25 cellular contexts compared by ENCODE assay signal in genomic region chr5:148381906-148382305, GRCh38. TPM values are rescaled to one million over a fixed set of nuclear protein-coding genes. Genes with fewer than 3 reads are reported as not detected.
DNase-seq lines count a peak whose midpoint lies in the region; ATAC-seq, FAIRE-seq and TF ChIP-seq lines count a peak whose summit lies in the region.
"Had no signal": no experiment of that assay in that cellular context is flagged by ENCODE, and none has a peak within 500 bp of the region (broad histone marks: within the 10 kb centered on the region; RNA-seq: fewer than 3 reads in every experiment).

No MANE protein-coding gene starts in this region.

- no peaks in the 10 kb centered on the region for H3K27me3 ChIP-seq in breast epithelium
- no peaks in the 10 kb centered on the region for H3K27me3 ChIP-seq in astrocyte (ENCODE audit: insufficient read depth, low read length)
- H3K27me3 ChIP-seq in lower lobe of right lung (ENCODE audit: low read depth): no peaks in the 10 kb centered on the region
- H3K27me3 ChIP-seq: ovary had no signal

- H3K9ac ChIP-seq in astrocyte (ENCODE audit: low read length): no peak overlapping the region

- BruUV-seq in MCF 10A (replicated peaks; lab: Mats Ljungman, UMichigan): no TSS peak

- H3K9me3 ChIP-seq in breast epithelium: no peaks in the 10 kb centered on the region
- peaks cover 4% of the 10 kb centered on the region for H3K9me3 ChIP-seq in astrocyte (ENCODE audit: insufficient read depth, low read depth, low read length)
- no peaks in the 10 kb centered on the region for H3K9me3 ChIP-seq in lower lobe of right lung
- H3K9me3 ChIP-seq: ovary, thoracic aorta had no signal

- DNase-seq in MCF 10A (ENCODE audit: unreplicated experiment): peak; percentile 15
- no peak for DNase-seq in breast epithelium (ENCODE audit: low spot score in 2 of 2)
- DNase-seq in astrocyte (ENCODE audit: low read depth): no peak
- no peak for DNase-seq in lower lobe of right lung
- DNase-seq in urothelium cell line (ENCODE audit: low spot score): peak; percentile 22
- DNase-seq in HK-2 (ENCODE audit: unreplicated experiment): no peak
- DNase-seq in UCSD-AML1 (lab: John Stamatoyannopoulos, UW; ENCODE audit: unreplicated experiment): no peak
- DNase-seq: 8988T; activated naive CD4-positive, alpha-beta T cell treated with anti-CD3 and anti-CD28 coated beads, Interleukin-2, amount 10 ng/mL, durations not matched to agents 7 days and 5 days; CD8-positive, alpha-beta T cell; central memory CD4-positive, alpha-beta T cell; DMS153; GM23248; KBM-7; mesenchymal stem cell; NCI-H1930; NCI-H526 treated with DMSO at 0.1 percent for 48 hours; ovary; stimulated activated naive CD8-positive, alpha-beta T cell treated with anti-CD3 and anti-CD28 coated beads, Interleukin-15, Interleukin-2, amounts not matched to agents 100 U/mL and 50 U/mL, for 24 hours had no signal

- no peaks in the 10 kb centered on the region for H3K36me3 ChIP-seq in breast epithelium
- H3K36me3 ChIP-seq in astrocyte (ENCODE audit: insufficient read depth, low read length): no peaks in the 10 kb centered on the region
- H3K36me3 ChIP-seq in lower lobe of right lung: peaks cover under 1% of the 10 kb centered on the region
- H3K36me3 ChIP-seq: ovary, thoracic aorta had no signal

- H4K20me1 ChIP-seq in astrocyte (ENCODE audit: insufficient read depth, low read length): peaks cover 5% of the 10 kb centered on the region

- no peaks in the 10 kb centered on the region for H3K27me3 Mint-ChIP-seq in MCF 10A (ENCODE audit: insufficient read depth, unreplicated experiment)
- no peaks in the 10 kb centered on the region for H3K27me3 Mint-ChIP-seq in astrocyte (ENCODE audit: low read depth, unreplicated experiment)
- H3K27me3 Mint-ChIP-seq: activated naive CD4-positive, alpha-beta T cell treated with anti-CD3 and anti-CD28 coated beads, Interleukin-2, amount 10 ng/mL, durations not matched to agents 7 days and 5 days; dendritic cell treated with granulocyte-macrophage colony-stimulating factor and Interleukin-4, amounts not matched to agents 40 ng/mL and 50 ng/mL, for 4 days had no signal

- no peak overlapping the region for H3K27ac Mint-ChIP-seq in MCF 10A (ENCODE audit: low read depth, unreplicated experiment)
- H3K27ac Mint-ChIP-seq in astrocyte (ENCODE audit: unreplicated experiment): no peak overlapping the region

- H3K4me2 ChIP-seq in astrocyte (ENCODE audit: low read length): no peak overlapping the region

- H3K9me3 Mint-ChIP-seq in MCF 10A (ENCODE audit: unreplicated experiment): no peaks in the 10 kb centered on the region
- H3K9me3 Mint-ChIP-seq in astrocyte (ENCODE audit: unreplicated experiment): no peaks in the 10 kb centered on the region

- H3K27ac ChIP-seq in breast epithelium (no peak overlapping the region), astrocyte (ENCODE audit: low read depth, low read length) (no peak overlapping the region), lower lobe of right lung (no peak overlapping the region)
- H3K27ac ChIP-seq: GM23248, ovary had no signal

- H3K4me1 Mint-ChIP-seq in MCF 10A (ENCODE audit: insufficient read depth, unreplicated experiment) (peaks cover 31% of the 10 kb centered on the region), astrocyte (ENCODE audit: low read depth, unreplicated experiment) (peaks cover 24% of the 10 kb centered on the region)

- H2AFZ ChIP-seq in astrocyte (ENCODE audit: low read depth, low read length): no peak overlapping the region

- no peak overlapping the region for H3K4me3 Mint-ChIP-seq in MCF 10A (ENCODE audit: unreplicated experiment)
- H3K4me3 Mint-ChIP-seq in astrocyte (ENCODE audit: unreplicated experiment): peak overlapping the region; percentile 64
- H3K4me3 Mint-ChIP-seq: CD8-positive, alpha-beta T cell; dendritic cell treated with granulocyte-macrophage colony-stimulating factor and Interleukin-4, amounts not matched to agents 40 ng/mL and 50 ng/mL, for 4 days had no signal

- H3K4me3 ChIP-seq in breast epithelium (no peak overlapping the region), astrocyte (ENCODE audit: insufficient read depth, low read depth, low read length) (no peak overlapping the region), lower lobe of right lung (peak overlapping the region; percentile 78)
- H3K4me3 ChIP-seq: ovary had no signal

- CTCF ChIA-PET in MCF 10A (lab: Yijun Ruan, JAX): interaction anchor here (0.6 to 1.3 kb wide), 7 partner anchors 7 to 606 kb away, joined by 3 to 7 read pairs (median 4); no protein-coding TSS in a partner anchor

- H3K79me2 ChIP-seq in astrocyte (ENCODE audit: insufficient read depth, low read length): peaks cover 36% of the 10 kb centered on the region

- no peak for FAIRE-seq in astrocyte (lab: Jason Lieb, UNC)
- FAIRE-seq in urothelium cell line (lab: Jason Lieb, UNC): no peak

- TF ChIP-seq POLR2A in breast epithelium (IDR thresholded peaks at IDR 0.05): no peak

- H3K4me1 ChIP-seq in breast epithelium: peaks cover 0 to 5% of the 10 kb centered on the region in 2 donors
- H3K4me1 ChIP-seq in astrocyte (ENCODE audit: insufficient read depth, low read length): peaks cover 19% of the 10 kb centered on the region
- H3K4me1 ChIP-seq in lower lobe of right lung: peaks cover 29% of the 10 kb centered on the region

- intact Hi-C loops in MCF 10A (cut with micrococcal nuclease) (no loop called here), breast epithelium (cut with DNase I; ENCODE audit: low total_unique reads) (no loop called here), lower lobe of right lung (cut with DNase I) (no loop called here)

- POLR2A ChIA-PET in MCF 10A (lab: Yijun Ruan, JAX): interaction anchor here (0.7 to 1.2 kb wide), 3 partner anchors 7 to 444 kb away, joined by 3 to 9 read pairs (median 7); partner anchors contain the start of gene ADRB2

- TF ChIP-seq CTCF in MCF 10A (IDR thresholded peaks at IDR 0.05; ENCODE audit: unreplicated experiment): no peak
- no peak for TF ChIP-seq CTCF in breast epithelium (IDR thresholded peaks at IDR 0.05)
- TF ChIP-seq CTCF in astrocyte (IDR thresholded peaks at IDR 0.05; ENCODE audit: insufficient read depth, low read depth, low read length): no peak
- TF ChIP-seq CTCF in lower lobe of right lung (IDR thresholded peaks at IDR 0.05): no peak

- ATAC-seq in lower lobe of right lung: no peak
- no peak for ATAC-seq in activated CD4-positive, CD25-positive, alpha-beta regulatory T cell treated with anti-CD3 and anti-CD28 coated beads, Interleukin-2, amount 50 U/mL, for 24 hours
- ATAC-seq: CD8-positive, alpha-beta T cell; sciatic nerve; stimulated activated naive CD8-positive, alpha-beta T cell treated with anti-CD3 and anti-CD28 coated beads, Interleukin-15, Interleukin-2, amounts not matched to agents 100 U/mL and 50 U/mL, for 24 hours had no signal

- H3K36me3 Mint-ChIP-seq in MCF 10A (ENCODE audit: insufficient read depth, unreplicated experiment): no peaks in the 10 kb centered on the region
- peaks cover 5% of the 10 kb centered on the region for H3K36me3 Mint-ChIP-seq in astrocyte (ENCODE audit: low read depth, unreplicated experiment)

RNA-seq across cellular contexts. Expression of gene FBXO38, which starts 1.9 kb away (rescaled TPM):
- total RNA-seq in MCF 10A (2022) (54.4 and 76.1 TPM in 2 replicates), breast epithelium (10 to 100 TPM; 50.6 to 80.9 (median 67.5) TPM), astrocyte (36.2 and 38.8 TPM in 2 replicates), lower lobe of right lung (72.9 TPM)

RNA-seq across cellular contexts. Expression of gene SPINK9, which starts 46.5 kb away (rescaled TPM):
- not detected in 2 replicates for total RNA-seq in MCF 10A (2022)
- not detected for total RNA-seq in breast epithelium
- total RNA-seq in astrocyte: not detected in 2 replicates
- total RNA-seq in lower lobe of right lung: not detected
- total RNA-seq: CD8-positive, alpha-beta T cell; glomerular endothelial cell; GM23248; myocyte; ovary; sciatic nerve; thoracic aorta had no signal

Comparison
In these comparisons a context has a peak if more than half of its experiments do, and no peak if none do; other contexts are left out.
1. DNase-seq: peak in MCF 10A (single experiment) and urothelium cell line (single experiment); none in breast epithelium (0 of 2), astrocyte (single experiment), lower lobe of right lung (single experiment), HK-2 (single experiment) and UCSD-AML1 (single experiment).